In the genomic region with DNA sequence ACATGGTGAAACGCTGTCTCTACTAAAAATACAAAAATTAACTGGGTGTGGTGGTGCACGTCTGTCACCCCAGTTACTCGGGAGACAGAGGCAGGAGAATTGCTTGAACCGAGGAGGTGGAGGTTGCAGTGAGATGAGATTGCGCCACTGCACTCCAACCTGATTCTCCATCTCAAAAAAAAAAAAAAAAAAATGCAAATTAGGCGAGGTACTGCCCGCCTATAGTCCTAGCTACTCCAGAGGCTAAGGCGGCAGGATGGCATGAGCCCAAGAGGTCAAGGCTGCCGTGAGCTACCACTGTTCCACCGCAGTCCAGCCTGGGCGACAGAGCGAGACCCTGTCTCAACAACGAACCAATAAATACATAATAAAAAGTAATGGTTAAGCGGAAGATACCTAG, we compare ENCODE assay signal across 8 cellular contexts. TPM values are rescaled to one million over a fixed set of nuclear protein-coding genes. Genes with fewer than 3 reads are reported as not detected.
A peak's percentile ranks its signal among the peaks of the same experiment; 100 is the strongest.
DNase-seq lines count a peak whose midpoint lies in the region; ATAC-seq, FAIRE-seq and TF ChIP-seq lines count a peak whose summit lies in the region.

No MANE protein-coding gene starts in this region.

- CTCF ChIA-PET in A549 (lab: Yijun Ruan, JAX) = interaction anchor here (1.1 to 2.5 kb wide), 3 partner anchors 26 to 105 kb away, joined by 3 to 12 read pairs (median 4); no protein-coding TSS in a partner anchor

- TF ChIP-seq POLR2A in A549 (IDR thresholded peaks at IDR 0.05; ENCODE audit: low read length) = no peak

- H3K4me1 ChIP-seq in A549 = peaks cover 34% of the 10 kb centered on the region

- peak overlapping the region; percentile 94 to 99 for H3K27ac ChIP-seq in A549

- H3K27ac Mint-ChIP-seq in activated naive CD4-positive, alpha-beta T cell treated with anti-CD3 and anti-CD28 coated beads, Interleukin-2, amount 50 U/mL, for 72 hours = peak overlapping the region; percentile 93 to 96

- H3K9me3 ChIP-seq in A549 = no peaks in the 10 kb centered on the region

- ATAC-seq in A549 = 0 out of 6 replicates have a peak, but pooled peaks of 1 of the 2 experiments have one; percentile 7
- ATAC-seq in activated naive CD4-positive, alpha-beta T cell treated with anti-CD3 and anti-CD28 coated beads, Interleukin-2, amount 50 U/mL, for 72 hours = no peak
- ATAC-seq in left lobe of liver = peak; percentile 44
- no peak for ATAC-seq in HG03280 (IDR thresholded peaks at IDR 0.05; ENCODE audit: unreplicated experiment)
- ATAC-seq in GM18861 (IDR thresholded peaks at IDR 0.05; ENCODE audit: unreplicated experiment) = no peak

- H3K27me3 ChIP-seq in H7 (ENCODE audit: control insufficient read depth, insufficient read depth, low read length) = no peaks in the 10 kb centered on the region

- TF ChIP-seq EP300 in A549 (IDR thresholded peaks at IDR 0.05) = no peak

- H3K4me2 ChIP-seq in A549 = peak overlapping the region; percentile 90

- WGBS in A549 (ENCODE audit: missing lambda C conversion rate) = 76% methylated on average over 14 of the region's 14 CpGs

- POLR2A ChIA-PET in A549 (lab: Yijun Ruan, JAX) = interaction anchor here (1.2 kb wide), 1 partner anchor 89 kb away, joined by 8 read pairs; the partner anchor contains the start of gene LIMK1

- peak overlapping the region; percentile 96 for H3K4me3 ChIP-seq in A549
- H3K4me3 ChIP-seq in H7 (ENCODE audit: insufficient read depth, low read depth, low read length) = peak overlapping the region; percentile 93

- H3K9me3 Mint-ChIP-seq in activated naive CD4-positive, alpha-beta T cell treated with anti-CD3 and anti-CD28 coated beads, Interleukin-2, amount 50 U/mL, for 72 hours = no peaks in the 10 kb centered on the region

- peaks cover 3% of the 10 kb centered on the region for H3K36me3 ChIP-seq in H7 (replicated peaks; ENCODE audit: control insufficient read depth, insufficient read depth, low read length)

- H3K36me3 Mint-ChIP-seq in activated naive CD4-positive, alpha-beta T cell treated with anti-CD3 and anti-CD28 coated beads, Interleukin-2, amount 50 U/mL, for 72 hours = peaks cover 18 to 25% of the 10 kb centered on the region in 2 donors

- no peak for FAIRE-seq in A549 (lab: Jason Lieb, UNC)

- TF ChIP-seq RAD21 in A549 (conservative IDR thresholded peaks at IDR 0.05 in 1 of 2, IDR thresholded peaks at IDR 0.05 in 1 of 2) = no peak

- no peak for DNase-seq in A549 (ENCODE audit: low read depth in 1 of 2, low spot score in 1 of 2)
- DNase-seq in H7 = no peak
- no peak for DNase-seq in activated naive CD4-positive, alpha-beta T cell treated with anti-CD3 and anti-CD28 coated beads, Interleukin-2, amount 50 U/mL, for 72 hours (ENCODE audit: low spot score in 2 of 2)
- peak; percentile 54 for DNase-seq in left lobe of liver (ENCODE audit: low spot score)
- DNase-seq in putamen (ENCODE audit: low spot score) = no peak
- no peak for DNase-seq in NCI-H1694 treated with DMSO at 0.1 percent for 48 hours (lab: John Stamatoyannopoulos, UW)

- no peak for TF ChIP-seq CTCF in A549 (IDR thresholded peaks at IDR 0.05)

TF ChIP-seq in A549, 52 proteins besides CTCF, POLR2A, EP300 and RAD21:
- TF ChIP-seq RNF2 (IDR thresholded peaks at IDR 0.05; ENCODE audit: borderline replicate concordance, low read depth) (no peak), CEBPB (IDR thresholded peaks at IDR 0.05) (peak in 1 of 2 experiments; percentile 52; a peak in 1 of 4 replicates)

RNA-seq across cellular contexts. Expression of gene EIF4H, which starts 1.1 kb away (rescaled TPM):
- polyA plus RNA-seq in A549 (2011; rRNA removed) = 300 and 364 TPM in 2 replicates
- polyA plus RNA-seq in A549 (2012; cell fraction: cytosol; rRNA removed) = 289 and 308 TPM in 2 replicates
- 226 and 322 TPM in 2 replicates for polyA plus RNA-seq in A549 (2012; cell fraction: nucleus; rRNA removed)
- polyA plus RNA-seq in A549 (2017; fragmentation: RNase III; extraction: RNeasy Plus Mini Kit Qiagen cat#74134 plus additional on column Dnase treatment) = 343 to 377 TPM (median 361 TPM) in 3 replicates
- polyA minus RNA-seq in A549 (2011; rRNA and poly(A)+ RNA removed) = 229 and 243 TPM in 2 replicates
- 316 and 343 TPM in 2 replicates for total RNA-seq in H7 (2014; rRNA removed; shearing (Covaris generic))
- total RNA-seq in activated naive CD4-positive, alpha-beta T cell treated with anti-CD3 and anti-CD28 coated beads, Interleukin-2, amount 50 U/mL, for 72 hours = 100 to 1,000 TPM; 255 to 470 TPM
- 125 TPM for total RNA-seq in left lobe of liver

RNA-seq across cellular contexts. Expression of gene LAT2, which starts 36.7 kb away (rescaled TPM):
- polyA plus RNA-seq in A549 (2011; rRNA removed) (2.9 and 3.0 TPM in 2 replicates), A549 (2017; fragmentation: RNase III; extraction: RNeasy Plus Mini Kit Qiagen cat#74134 plus additional on column Dnase treatment) (0.83 to 1.0 TPM (median 0.97 TPM) in 3 replicates)
- 1.3 and 1.7 TPM in 2 replicates for polyA plus RNA-seq in A549 (2012; cell fraction: cytosol; rRNA removed)
- 3.1 and 3.8 TPM in 2 replicates for polyA plus RNA-seq in A549 (2012; cell fraction: nucleus; rRNA removed)
- polyA minus RNA-seq in A549 (2011; rRNA and poly(A)+ RNA removed) = 2.7 and 4.2 TPM in 2 replicates
- total RNA-seq in H7 (2014; rRNA removed; shearing (Covaris generic)) = 0.87 TPM in 1 of 2 replicates, not detected in the other
- total RNA-seq in activated naive CD4-positive, alpha-beta T cell treated with anti-CD3 and anti-CD28 coated beads, Interleukin-2, amount 50 U/mL, for 72 hours = 1 to 10 TPM; 7.7 to 9.6 TPM
- total RNA-seq in left lobe of liver = 7.8 TPM
